10 cellular contexts compared by ENCODE assay signal in genomic region chr7:148696787-148697186, GRCh38. TPM values are rescaled to one million over a fixed set of nuclear protein-coding genes. Genes with fewer than 3 reads are reported as not detected.
DNase-seq lines count a peak whose midpoint lies in the region; ATAC-seq and TF ChIP-seq lines count a peak whose summit lies in the region.
"Had no signal": no experiment of that assay in that cellular context is flagged by ENCODE, and none has a peak within 500 bp of the region (broad histone marks: within the 10 kb centered on the region; RNA-seq: fewer than 3 reads in every experiment).

No MANE protein-coding gene starts in this region.

- no peak for TF ChIP-seq CTCF in right atrium auricular region (IDR thresholded peaks at IDR 0.05)

- H3K4me1 ChIP-seq in right atrium auricular region (peaks cover 0 to 28% of the 10 kb centered on the region in 2 donors), right cardiac atrium (ENCODE audit: control insufficient read depth, insufficient read depth, low read length) (peaks cover 2% of the 10 kb centered on the region)

- no peaks in the 10 kb centered on the region for H3K27me3 Mint-ChIP-seq in activated naive CD8-positive, alpha-beta T cell treated with anti-CD3 and anti-CD28 coated beads for 36 hours
- no peaks in the 10 kb centered on the region for H3K27me3 Mint-ChIP-seq in natural killer cell treated with Interleukin-12 subunit alpha and Interleukin-12 subunit beta and Interleukin-15 and Interleukin-18, amount 100 ng/mL, for 72 hours

- H3K9me3 ChIP-seq in right atrium auricular region = no peaks in the 10 kb centered on the region
- no peaks in the 10 kb centered on the region for H3K9me3 ChIP-seq in right cardiac atrium (ENCODE audit: control insufficient read depth, low read length)
- H3K9me3 ChIP-seq: thoracic aorta had no signal

- DNase-seq in right atrium auricular region (ENCODE audit: low spot score) (no peak), right cardiac atrium (no peak), NCI-H82 treated with DMSO at 0.1 percent for 48 hours (lab: John Stamatoyannopoulos, UW; ENCODE audit: unreplicated experiment) (no peak)
- no peak for DNase-seq in activated naive CD8-positive, alpha-beta T cell treated with anti-CD3 and anti-CD28 coated beads for 36 hours
- no peak for DNase-seq in natural killer cell treated with Interleukin-12 subunit alpha and Interleukin-12 subunit beta and Interleukin-15 and Interleukin-18, amount 100 ng/mL, for 72 hours (ENCODE audit: low spot score)
- DNase-seq in stimulated activated CD4-positive, alpha-beta T cell treated with anti-CD3 and anti-CD28 coated beads, Interleukin-12 subunit alpha, Interleukin-12 subunit beta, amount 100 ng/mL, for 4 hours = no peak

- 90% methylated on average over 5 of the region's 5 CpGs for WGBS in right cardiac atrium

- peaks cover 13% of the 10 kb centered on the region for H3K36me3 Mint-ChIP-seq in activated naive CD8-positive, alpha-beta T cell treated with anti-CD3 and anti-CD28 coated beads for 36 hours
- peaks cover 7% of the 10 kb centered on the region for H3K36me3 Mint-ChIP-seq in natural killer cell treated with Interleukin-12 subunit alpha and Interleukin-12 subunit beta and Interleukin-15 and Interleukin-18, amount 100 ng/mL, for 72 hours

- H3K27ac Mint-ChIP-seq in activated naive CD8-positive, alpha-beta T cell treated with anti-CD3 and anti-CD28 coated beads for 36 hours = peak overlapping the region; percentile 54
- H3K27ac Mint-ChIP-seq in natural killer cell treated with Interleukin-12 subunit alpha and Interleukin-12 subunit beta and Interleukin-15 and Interleukin-18, amount 100 ng/mL, for 72 hours = peak overlapping the region; percentile 20 to 93

- H3K4me3 Mint-ChIP-seq in activated naive CD8-positive, alpha-beta T cell treated with anti-CD3 and anti-CD28 coated beads for 36 hours = no peak overlapping the region
- H3K4me3 Mint-ChIP-seq in natural killer cell treated with Interleukin-12 subunit alpha and Interleukin-12 subunit beta and Interleukin-15 and Interleukin-18, amount 100 ng/mL, for 72 hours = peak overlapping the region; percentile 97

- H3K27ac ChIP-seq in right atrium auricular region = peak overlapping the region; percentile 31 to 95
- no peak overlapping the region for H3K27ac ChIP-seq in right cardiac atrium (ENCODE audit: low read length)
- H3K27ac ChIP-seq: C4-2B had no signal

- no peak overlapping the region for H3K4me3 ChIP-seq in right atrium auricular region
- no peak overlapping the region for H3K4me3 ChIP-seq in right cardiac atrium (ENCODE audit: low read length)

- H3K9me3 Mint-ChIP-seq in activated naive CD8-positive, alpha-beta T cell treated with anti-CD3 and anti-CD28 coated beads for 36 hours = no peaks in the 10 kb centered on the region
- no peaks in the 10 kb centered on the region for H3K9me3 Mint-ChIP-seq in natural killer cell treated with Interleukin-12 subunit alpha and Interleukin-12 subunit beta and Interleukin-15 and Interleukin-18, amount 100 ng/mL, for 72 hours

- H3K27me3 ChIP-seq in right atrium auricular region (no peaks in the 10 kb centered on the region), right cardiac atrium (ENCODE audit: control insufficient read depth, insufficient read depth) (no peaks in the 10 kb centered on the region)

- intact Hi-C loops in right cardiac atrium (cut with DNase I) = loop anchor here in 2 of 4 donors (10.0 kb wide), 1 partner anchor 268 kb away; no protein-coding TSS in a partner anchor

- H3K36me3 ChIP-seq in right atrium auricular region = no peaks in the 10 kb centered on the region
- H3K36me3 ChIP-seq: thoracic aorta had no signal

- ATAC-seq in right cardiac atrium (no peak), GM18498 (IDR thresholded peaks at IDR 0.05; ENCODE audit: unreplicated experiment) (no peak), GM19467 (IDR thresholded peaks at IDR 0.05; ENCODE audit: unreplicated experiment) (no peak)
- no peak for ATAC-seq in natural killer cell treated with Interleukin-12 subunit alpha and Interleukin-12 subunit beta and Interleukin-15 and Interleukin-18, amount 100 ng/mL, for 72 hours

- H3K4me1 Mint-ChIP-seq in activated naive CD8-positive, alpha-beta T cell treated with anti-CD3 and anti-CD28 coated beads for 36 hours = peaks cover 34% of the 10 kb centered on the region
- H3K4me1 Mint-ChIP-seq in natural killer cell treated with Interleukin-12 subunit alpha and Interleukin-12 subunit beta and Interleukin-15 and Interleukin-18, amount 100 ng/mL, for 72 hours (ENCODE audit: low read depth in 2 of 2) = peaks cover 42 to 50% of the 10 kb centered on the region in 2 donors

RNA-seq across cellular contexts. Expression of gene CUL1, which starts 1.9 kb away (rescaled TPM):
- total RNA-seq in right atrium auricular region (10 to 100 TPM; 40.2 to 46.7 TPM), right cardiac atrium (10 to 100 TPM; 49.3 to 52.8 (median 52.5) TPM)
- polyA plus RNA-seq in right cardiac atrium = 36.1 TPM
- total RNA-seq in activated naive CD8-positive, alpha-beta T cell treated with anti-CD3 and anti-CD28 coated beads for 36 hours = 10 to 100 TPM; 72.7 to 75.3 TPM
- total RNA-seq in natural killer cell treated with Interleukin-12 subunit alpha and Interleukin-12 subunit beta and Interleukin-15 and Interleukin-18, amount 100 ng/mL, for 72 hours = 10 to 100 TPM; 59.5 to 69.5 TPM
